In genomic region chr4:24664956-24665355, GRCh38 we compare ENCODE assay signal across 16 cellular contexts.
DNase-seq lines count a peak whose midpoint lies in the region; ATAC-seq, FAIRE-seq and TF ChIP-seq lines count a peak whose summit lies in the region.
"Had no signal": no experiment of that assay in that cellular context is flagged by ENCODE, and none has a peak within 500 bp of the region (broad histone marks: within the 10 kb centered on the region; RNA-seq: fewer than 3 reads in every experiment).

No MANE protein-coding gene starts in this region.

- H2BK120ac ChIP-seq in H1 (replicated peaks; ENCODE audit: low read depth, low read length) = no peak overlapping the region

- no peaks in the 10 kb centered on the region; the same call in 1 of the 2 replicates for H3K23me2 ChIP-seq in H1 (ENCODE audit: low read depth, low read length)

- peak overlapping the region; percentile 69; the same call in 1 of the 2 replicates for H2BK12ac ChIP-seq in H1 (ENCODE audit: low read depth, low read length)

- H3K27ac ChIP-seq in H1 (ENCODE audit: low read depth, low read length) (no peak overlapping the region), left ventricle myocardium inferior (replicated peaks) (peak overlapping the region; percentile 63)
- H3K27ac ChIP-seq: esophagus squamous epithelium, pancreas, PC-9 had no signal

- H3K56ac ChIP-seq in H1 (replicated peaks; ENCODE audit: insufficient read length, low read depth, low read length) = no peak overlapping the region

- H4K8ac ChIP-seq in H1 (ENCODE audit: extremely low read depth, insufficient read depth, low read length) = no peak overlapping the region

- no peak overlapping the region for H3K9ac ChIP-seq in H1 (replicated peaks in 1 of 4; ENCODE audit: extremely low read depth in 1 of 4, low read depth in 3 of 4, low read length in 3 of 4)

- 97% methylated on average over 2 of the region's 2 CpGs; no CpG with 5 or more reads in 1 of the 2 experiments for WGBS in H1 (ENCODE audit: extremely low coverage in 1 of 2, insufficient coverage in 1 of 2, insufficient read length in 1 of 2, insufficient replicate concordance in 2 of 2, low coverage in 1 of 2, low lambda C conversion rate in 2 of 2, missing lambda C conversion rate in 1 of 2), 2 experiments

- H3K4me3 ChIP-seq in H1 (ENCODE audit: extremely low read depth in 1 of 4, insufficient read depth in 2 of 4, low read depth in 3 of 4, low read length in 4 of 4) (no peak overlapping the region), left ventricle myocardium inferior (no peak overlapping the region)
- H3K4me3 ChIP-seq: esophagus squamous epithelium, pancreas, PC-9 had no signal

- no peak overlapping the region for H2AK5ac ChIP-seq in H1 (ENCODE audit: low read depth, low read length)

- H2AFZ ChIP-seq in H1 (ENCODE audit: low read length) = no peak overlapping the region
- H2AFZ ChIP-seq: PC-9 had no signal

- ATAC-seq in HG02588 (IDR thresholded peaks at IDR 0.05; ENCODE audit: unreplicated experiment) (no peak), GM21526 (IDR thresholded peaks at IDR 0.05; ENCODE audit: low FRiP score, unreplicated experiment) (no peak), HG03159 (IDR thresholded peaks at IDR 0.05; ENCODE audit: unreplicated experiment) (no peak)

- H3K18ac ChIP-seq in H1 (ENCODE audit: extremely low read depth, low read length) = no peak overlapping the region; the same call in 1 of the 2 replicates

- H4K20me1 ChIP-seq in H1 (replicated peaks in 1 of 2; ENCODE audit: control insufficient read depth in 1 of 2, insufficient read depth in 2 of 2, low read length in 2 of 2) = no peaks in the 10 kb centered on the region

- H2BK15ac ChIP-seq in H1 (ENCODE audit: low read length) = peak overlapping the region; percentile 63; the same call in 1 of the 2 replicates

- no peak overlapping the region for H4K91ac ChIP-seq in H1 (replicated peaks; ENCODE audit: insufficient read length, low read length)

- no peaks in the 10 kb centered on the region for H3K79me2 ChIP-seq in H1 (ENCODE audit: control insufficient read depth in 1 of 2, insufficient read depth in 2 of 2, low read length in 2 of 2)

- no peak overlapping the region for H3K14ac ChIP-seq in H1 (ENCODE audit: insufficient read length)

- H3K23ac ChIP-seq in H1 (ENCODE audit: insufficient read length) = no peak overlapping the region

- POLR2A ChIA-PET in H1 (lab: Charles Lee; ENCODE audit: partially characterized antibody) = interaction anchor here (0.7 to 1.4 kb wide), 4 partner anchors 12 to 117 kb away, joined by 3 read pairs; partner anchors contain the start of gene DHX15

- no peak for TF ChIP-seq RAD21 in H1 (IDR thresholded peaks at IDR 0.05 in 1 of 2, conservative IDR thresholded peaks at IDR 0.05 in 1 of 2; ENCODE audit: low read depth in 2 of 2, low read length in 2 of 2)

- H3K4me1 ChIP-seq in H1 (replicated peaks in 1 of 4; ENCODE audit: control insufficient read depth in 3 of 4, insufficient read depth in 4 of 4, low read length in 3 of 4) = peaks cover 2 to 28% (median 24%) of the 10 kb centered on the region in 4 experiments
- no peaks in the 10 kb centered on the region for H3K4me1 ChIP-seq in left ventricle myocardium inferior
- H3K4me1 ChIP-seq: pancreas had no signal

- DNase-seq in GM04504 (ENCODE audit: low read depth) (peak; percentile 41), H1 (ENCODE audit: low read depth in 1 of 2, low spot score in 2 of 2) (no peak), left ventricle myocardium inferior (no peak), stromal cell of bone marrow (ENCODE audit: low read depth) (peak; percentile 25)
- DNase-seq: activated CD8-positive, alpha-beta memory T cell treated with anti-CD3 and anti-CD28 coated beads for 24 hours; activated effector memory CD4-positive, alpha-beta T cell treated with anti-CD3 and anti-CD28 coated beads, Interleukin-2, amount 50 U/mL, for 16 hours; dermis blood vessel endothelial cell; esophagus squamous epithelium; Karpas-422; NCI-H510A treated with DMSO at 0.1 percent for 48 hours; pancreas; PC-9 had no signal

- no peak overlapping the region for H2BK20ac ChIP-seq in H1 (ENCODE audit: low read length)

- H3K27me3 ChIP-seq in H1 (replicated peaks in 1 of 4; ENCODE audit: control insufficient read depth in 3 of 4, extremely low read depth in 1 of 4, insufficient read depth in 3 of 4, low read length in 3 of 4) (no peaks in the 10 kb centered on the region; a peak in 1 of 7 replicates), left ventricle myocardium inferior (ENCODE audit: low read depth) (peaks cover 16% of the 10 kb centered on the region)
- H3K27me3 ChIP-seq: esophagus squamous epithelium, pancreas had no signal

- H3K36me3 ChIP-seq in H1 (ENCODE audit: control insufficient read depth in 2 of 4, insufficient read depth in 4 of 4, low read length in 3 of 4) (peaks cover 0 to 21% (median 3%) of the 10 kb centered on the region in 4 experiments; a peak in 2 of 8 replicates), left ventricle myocardium inferior (no peaks in the 10 kb centered on the region)
- H3K36me3 ChIP-seq: esophagus squamous epithelium, pancreas had no signal

- H3K4me2 ChIP-seq in H1 (ENCODE audit: insufficient read depth in 1 of 2, low read depth in 2 of 2, low read length in 2 of 2) = no peak overlapping the region
- H3K4me2 ChIP-seq: PC-9 had no signal

- no peak for TF ChIP-seq CTCF in H1 (IDR thresholded peaks at IDR 0.05; ENCODE audit: control extremely low read depth in 1 of 3, insufficient read depth in 1 of 3, low read depth in 1 of 3, low read length in 3 of 3)
- no peak for TF ChIP-seq CTCF in left ventricle myocardium inferior (IDR thresholded peaks at IDR 0.05; ENCODE audit: borderline replicate concordance)

- H3K9me3 ChIP-seq in H1 (ENCODE audit: insufficient read depth in 2 of 2, low read depth in 1 of 2, low read length in 1 of 2) (no peaks in the 10 kb centered on the region), left ventricle myocardium inferior (replicated peaks) (no peaks in the 10 kb centered on the region)
- H3K9me3 ChIP-seq: esophagus squamous epithelium, pancreas had no signal

- no peak overlapping the region for H4K5ac ChIP-seq in H1 (ENCODE audit: insufficient read length, low read depth, low read length)

- intact Hi-C loops in left ventricle myocardium inferior (cut with micrococcal nuclease) = loop anchor here (10.0 kb wide), 1 partner anchor 170 kb away; no protein-coding TSS in a partner anchor

- TF ChIP-seq POLR2A in H1 (IDR thresholded peaks at IDR 0.05; ENCODE audit: control extremely low read depth in 1 of 2, low read depth in 2 of 2, low read length in 2 of 2) = no peak

- H3K4ac ChIP-seq in H1 (replicated peaks; ENCODE audit: insufficient read length, low read depth, low read length) = no peak overlapping the region

- TF ChIP-seq EP300 in H1 (IDR thresholded peaks at IDR 0.05; ENCODE audit: borderline replicate concordance in 1 of 2, low read depth in 2 of 2, low read length in 2 of 2) = no peak

- no peaks in the 10 kb centered on the region; the same call in 1 of the 2 replicates for H3K79me1 ChIP-seq in H1 (ENCODE audit: low read depth, low read length)

- CTCF ChIA-PET in H1 (lab: Charles Lee; ENCODE audit: partially characterized antibody) = interaction anchor here (1.0 to 2.3 kb wide), 9 partner anchors 19 to 195 kb away, joined by 3 to 8 read pairs (median 4); no protein-coding TSS in a partner anchor

- no peak for FAIRE-seq in H1 (lab: Jason Lieb, UNC)
- FAIRE-seq: islet of Langerhans, pancreas had no signal

- no peak overlapping the region for H2BK5ac ChIP-seq in H1 (ENCODE audit: low read depth, low read length)

TF ChIP-seq in H1, 55 proteins besides CTCF, POLR2A, EP300 and RAD21 (continues in another document):
- no peak for TF ChIP-seq SP2 (IDR thresholded peaks at IDR 0.05; ENCODE audit: low read length)
- TF ChIP-seq NANOG (IDR thresholded peaks at IDR 0.05; ENCODE audit: insufficient read depth, low read depth, low read length, poor library complexity, severe bottlenecking) = no peak
- no peak for TF ChIP-seq EZH2 (IDR thresholded peaks at IDR 0.05; ENCODE audit: low read depth, low read length, severe bottlenecking)

Comparison
In these comparisons a context has a peak if more than half of its experiments do, and no peak if none do; other contexts are left out.
1. DNase-seq: peak in GM04504 (single experiment) and stromal cell of bone marrow (single experiment); none in H1 (0 of 2) and left ventricle myocardium inferior (single experiment).